Comparison of ENCODE assay signal across 11 cellular contexts in genomic region chr11:12139144-12139881, GRCh38. TPM values are rescaled to one million over a fixed set of nuclear protein-coding genes. Genes with fewer than 3 reads are reported as not detected.
DNase-seq lines count a peak whose midpoint lies in the region; ATAC-seq and TF ChIP-seq lines count a peak whose summit lies in the region.
"Had no signal": no experiment of that assay in that cellular context is flagged by ENCODE, and none has a peak within 500 bp of the region (broad histone marks: within the 10 kb centered on the region; RNA-seq: fewer than 3 reads in every experiment).

No MANE protein-coding gene starts in this region.

- in situ Hi-C loops in HAP-1 (cut with MboI; ENCODE audit: low sequenced_read_pairs), result no loop called here

- H3K4me1 ChIP-seq in colonic mucosa, result peaks cover 26% of the 10 kb centered on the region
- peaks cover 84% of the 10 kb centered on the region for H3K4me1 ChIP-seq in lower lobe of right lung
- peaks cover 0 to 100% (median 93%) of the 10 kb centered on the region in 4 donors for H3K4me1 ChIP-seq in tibial artery
- H3K4me1 ChIP-seq in HAP-1, result peaks cover 8% of the 10 kb centered on the region
- H3K4me1 ChIP-seq in prostate gland (replicated peaks), result peaks cover 16% of the 10 kb centered on the region

- 48% methylated on average over 12 of the region's 12 CpGs for WGBS in prostate gland

- TF ChIP-seq POLR2A in prostate gland (IDR thresholded peaks at IDR 0.05), result no peak

- H3K27ac ChIP-seq in colonic mucosa (peak overlapping the region; percentile 78), lower lobe of right lung (peak overlapping the region; percentile 46), tibial artery (peak overlapping the region; percentile 88 to 89), prostate gland (peak overlapping the region in 1 of 2 donors; percentile 85)

- H3K27me3 ChIP-seq in MG63, result no peaks in the 10 kb centered on the region
- no peaks in the 10 kb centered on the region for H3K27me3 ChIP-seq in colonic mucosa
- H3K27me3 ChIP-seq in lower lobe of right lung (ENCODE audit: low read depth), result no peaks in the 10 kb centered on the region
- no peaks in the 10 kb centered on the region for H3K27me3 ChIP-seq in tibial artery
- no peaks in the 10 kb centered on the region for H3K27me3 ChIP-seq in HAP-1 (ENCODE audit: low read depth)
- H3K27me3 ChIP-seq in prostate gland (replicated peaks; ENCODE audit: insufficient read depth), result no peaks in the 10 kb centered on the region

- H3K9ac ChIP-seq in colonic mucosa (ENCODE audit: low read depth in 2 of 2, low read length in 2 of 2), result peak overlapping the region in 1 of 2 donors; percentile 1

- no peaks in the 10 kb centered on the region for H3K9me3 ChIP-seq in MG63
- H3K9me3 ChIP-seq in colonic mucosa, result no peaks in the 10 kb centered on the region
- H3K9me3 ChIP-seq in lower lobe of right lung, result no peaks in the 10 kb centered on the region
- no peaks in the 10 kb centered on the region for H3K9me3 ChIP-seq in tibial artery
- no peaks in the 10 kb centered on the region for H3K9me3 ChIP-seq in HAP-1
- no peaks in the 10 kb centered on the region for H3K9me3 ChIP-seq in prostate gland

- H3K4me3 ChIP-seq in MG63 (no peak overlapping the region), colonic mucosa (no peak overlapping the region), lower lobe of right lung (no peak overlapping the region), tibial artery (no peak overlapping the region), HAP-1 (no peak overlapping the region), prostate gland (no peak overlapping the region)

- TF ChIP-seq CTCF in colonic mucosa (IDR thresholded peaks at IDR 0.05) (no peak), lower lobe of right lung (IDR thresholded peaks at IDR 0.05) (no peak), tibial artery (IDR thresholded peaks at IDR 0.05) (no peak), prostate gland (IDR thresholded peaks at IDR 0.05) (no peak)

- DNase-seq in MG63 (peak; percentile 91), colonic mucosa (no peak), lower lobe of right lung (no peak), tibial artery (peak; percentile 40 to 75), HAP-1 (ENCODE audit: low spot score in 2 of 2) (no peak), SKM-1 (lab: John Stamatoyannopoulos, UW; ENCODE audit: unreplicated experiment) (no peak), prostate gland (ENCODE audit: low spot score) (no peak)
- DNase-seq: activated CD4-positive, alpha-beta T cell treated with anti-CD3 and anti-CD28 coated beads for 48 hours; cortex of kidney; OCI-M1 had no signal

- intact Hi-C loops in colonic mucosa (cut with DNase I) (no loop called here), lower lobe of right lung (cut with DNase I) (no loop called here), tibial artery (cut with DNase I; ENCODE audit: low total_unique reads) (no loop called here), prostate gland (cut with DNase I) (no loop called here)

- H3K36me3 ChIP-seq in MG63, result peaks cover 10% of the 10 kb centered on the region; the same call in 1 of the 2 replicates
- H3K36me3 ChIP-seq in colonic mucosa, result no peaks in the 10 kb centered on the region
- H3K36me3 ChIP-seq in lower lobe of right lung, result peaks cover 4% of the 10 kb centered on the region
- no peaks in the 10 kb centered on the region for H3K36me3 ChIP-seq in tibial artery
- H3K36me3 ChIP-seq in HAP-1 (replicated peaks), result no peaks in the 10 kb centered on the region
- H3K36me3 ChIP-seq in prostate gland, result no peaks in the 10 kb centered on the region

- ATAC-seq in lower lobe of right lung (peak in 1 of 2 donors; percentile 25), GM19023 (IDR thresholded peaks at IDR 0.05; ENCODE audit: unreplicated experiment) (no peak)

RNA-seq across cellular contexts. Expression of gene MICAL2, which starts 28.9 kb away (rescaled TPM):
- 37.9 and 42.4 TPM in 2 replicates for total RNA-seq in MG63 (2014; rRNA removed; shearing (Covaris generic); ENCODE audit: low replicate concordance)
- total RNA-seq in colonic mucosa (100 to 1,000 TPM; 194 TPM), lower lobe of right lung (127 TPM), prostate gland (100 to 1,000 TPM in 1 of 2 donors, 10 to 100 TPM in 1; 13.1 to 285 TPM)

Comparison
In these comparisons a context has a peak if more than half of its experiments do, and no peak if none do; other contexts are left out.
1. DNase-seq: peak in MG63 (single experiment) and tibial artery (2 of 2); none in colonic mucosa (single experiment), lower lobe of right lung (single experiment), HAP-1 (0 of 2), SKM-1 (single experiment) and prostate gland (single experiment).